Comparison of ENCODE assay signal across 9 cellular contexts in the genomic region with DNA sequence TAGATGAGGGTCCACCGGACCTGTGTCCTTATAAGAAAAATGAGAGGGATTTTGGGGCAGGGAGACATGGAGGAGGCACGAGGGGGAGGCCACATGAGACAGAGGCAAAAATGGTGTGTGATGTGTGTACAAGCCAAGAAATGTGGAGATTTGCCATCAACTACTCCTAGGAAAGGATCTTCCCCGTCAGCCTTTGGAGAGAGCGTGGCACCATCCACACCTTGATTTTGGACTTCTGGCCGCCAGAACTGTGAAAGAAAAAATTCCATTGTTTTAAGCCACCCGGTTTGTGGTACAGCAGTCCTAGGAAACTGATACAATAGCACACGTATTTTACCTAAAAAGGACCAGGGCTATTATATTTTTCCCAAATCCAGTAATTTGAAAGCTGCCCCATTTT.
"Had no signal": no experiment of that assay in that cellular context is flagged by ENCODE, and none has a peak within 500 bp of the region (broad histone marks: within the 10 kb centered on the region; RNA-seq: fewer than 3 reads in every experiment).

No MANE protein-coding gene starts in this region.

- H3K4me3 Mint-ChIP-seq: GM23338, H9, HFFc6 had no signal

- H3K4me1 Mint-ChIP-seq: GM23338 had no signal

- H3K4me3 ChIP-seq: GM23248, GM23338, HAP-1 had no signal

- H3K9me3 Mint-ChIP-seq: GM23338 had no signal

- ATAC-seq: GM23338, HCT116 had no signal

- H3K27ac Mint-ChIP-seq: GM23338, H9, HFFc6 had no signal

- H3K4me1 ChIP-seq: HAP-1 had no signal

- H3K9me3 ChIP-seq: HAP-1 had no signal

- DNase-seq: GM23248, GOT3, H7, H9, HCEC 1CT, HFFc6 had no signal

- H3K27ac ChIP-seq: GM23248 had no signal

- H3K36me3 ChIP-seq: HAP-1 had no signal
